In genomic region chr10:74190494-74190893, GRCh38 we compare ENCODE assay signal across 11 cellular contexts. TPM values are rescaled to one million over a fixed set of nuclear protein-coding genes. Genes with fewer than 3 reads are reported as not detected.
DNase-seq lines count a peak whose midpoint lies in the region.
"Had no signal": no experiment of that assay in that cellular context is flagged by ENCODE, and none has a peak within 500 bp of the region (broad histone marks: within the 10 kb centered on the region; RNA-seq: fewer than 3 reads in every experiment).

No MANE protein-coding gene starts in this region.

- no peaks in the 10 kb centered on the region for H4K20me1 ChIP-seq in BLaER1

- no peak overlapping the region for H3K4ac ChIP-seq in mesendoderm (ENCODE audit: low read depth, low read length)

- no peak overlapping the region for H4K5ac ChIP-seq in mesendoderm (ENCODE audit: low read length)

- DNase-seq in HPDE6-E6E7 (ENCODE audit: extremely low spot score) (peak; percentile 7), astrocyte of the hippocampus (ENCODE audit: low read depth, low spot score) (peak; percentile 39), ureter (ENCODE audit: low spot score) (no peak), SW 1271 (lab: John Stamatoyannopoulos, UW) (no peak), mesendoderm (no peak), AML-193 (lab: John Stamatoyannopoulos, UW) (no peak)
- DNase-seq: effector CD4-positive, alpha-beta T cell; NCI-H2171; stimulated activated CD4-positive, alpha-beta T cell treated with anti-CD3 and anti-CD28 coated beads, Interleukin-4, amount 100 ng/mL, for 4 hours had no signal

- no peak overlapping the region for H4K8ac ChIP-seq in mesendoderm (ENCODE audit: low read depth, low read length)

- H3K27me3 ChIP-seq in BLaER1 (no peaks in the 10 kb centered on the region), mucosa of stomach (ENCODE audit: control insufficient read depth, insufficient read depth, low read length) (no peaks in the 10 kb centered on the region), mesendoderm (ENCODE audit: insufficient read depth, low read length, poor library complexity) (no peaks in the 10 kb centered on the region)

- H2BK15ac ChIP-seq in mesendoderm (replicated peaks; ENCODE audit: low read depth), result no peak overlapping the region

- H3K4me1 ChIP-seq in BLaER1 (peaks cover 30% of the 10 kb centered on the region), mucosa of stomach (ENCODE audit: control insufficient read depth, insufficient read depth, low read length) (no peaks in the 10 kb centered on the region), mesendoderm (ENCODE audit: control insufficient read depth, low read depth, low read length) (no peaks in the 10 kb centered on the region)

- no peak overlapping the region for H2AK5ac ChIP-seq in mesendoderm (ENCODE audit: low read length)

- peak overlapping the region; percentile 2; the same call in 1 of the 2 replicates for H3K9ac ChIP-seq in BLaER1
- H3K9ac ChIP-seq in mucosa of stomach (ENCODE audit: low read length), result peak overlapping the region; percentile 26
- H3K9ac ChIP-seq in mesendoderm (ENCODE audit: low read length), result no peak overlapping the region

- H3K18ac ChIP-seq in mesendoderm (ENCODE audit: low read length), result no peak overlapping the region

- peaks cover 23% of the 10 kb centered on the region for H3K79me2 ChIP-seq in mesendoderm (ENCODE audit: control insufficient read depth, insufficient read depth, low read length)

- no peak overlapping the region for H3K56ac ChIP-seq in mesendoderm (ENCODE audit: low read length)

- H3K9me3 ChIP-seq in BLaER1 (no peaks in the 10 kb centered on the region), mucosa of stomach (ENCODE audit: control insufficient read depth, low read length) (no peaks in the 10 kb centered on the region)

- no peak overlapping the region for H2BK5ac ChIP-seq in mesendoderm (ENCODE audit: low read length)

- no peak overlapping the region for H3K4me3 ChIP-seq in BLaER1
- H3K4me3 ChIP-seq in mucosa of stomach (ENCODE audit: low read length), result no peak overlapping the region
- no peak overlapping the region for H3K4me3 ChIP-seq in mesendoderm (ENCODE audit: low read length)

- peaks cover 5% of the 10 kb centered on the region for H3K79me1 ChIP-seq in mesendoderm (ENCODE audit: low read length)

- no peak overlapping the region for H3K23ac ChIP-seq in mesendoderm (ENCODE audit: low read length)

- H3K36me3 ChIP-seq in BLaER1 (no peaks in the 10 kb centered on the region), mucosa of stomach (ENCODE audit: control insufficient read depth, insufficient read depth, low read length) (no peaks in the 10 kb centered on the region), mesendoderm (ENCODE audit: control insufficient read depth, insufficient read depth, low read length) (no peaks in the 10 kb centered on the region)

- no peak overlapping the region for H2BK120ac ChIP-seq in mesendoderm (ENCODE audit: low read depth, low read length)

- peak overlapping the region; percentile 70 for H3K4me2 ChIP-seq in BLaER1
- H3K4me2 ChIP-seq in mesendoderm (ENCODE audit: low read length), result no peak overlapping the region

- H3K27ac ChIP-seq in BLaER1, result peak overlapping the region; percentile 56
- no peak overlapping the region for H3K27ac ChIP-seq in mesendoderm (ENCODE audit: low read depth, low read length)

RNA-seq across cellular contexts. Expression of gene ADK, which starts 39.5 kb away (rescaled TPM):
- total RNA-seq in ureter, result 40.8 TPM
- 34.7 TPM for polyA plus RNA-seq in mesendoderm (2013, experiment 1 of 2)
- 35.7 TPM for polyA plus RNA-seq in mesendoderm (2013, experiment 2 of 2)

RNA-seq across cellular contexts. Expression of gene AP3M1, which starts 39.9 kb away (rescaled TPM):
- 48.5 TPM for total RNA-seq in ureter
- 26.1 TPM for polyA plus RNA-seq in mesendoderm (2013, experiment 1 of 2)
- polyA plus RNA-seq in mesendoderm (2013, experiment 2 of 2), result 26.9 TPM

Comparison
In these comparisons a context has a peak if more than half of its experiments do, and no peak if none do; other contexts are left out.
1. DNase-seq: peak in HPDE6-E6E7 (single experiment) and astrocyte of the hippocampus (single experiment); none in ureter (single experiment), SW 1271 (0 of 2), mesendoderm (single experiment) and AML-193 (0 of 2).